ENCODE assay signal across 23 cellular contexts in genomic region chr3:152419748-152420147, GRCh38.
DNase-seq lines count a peak whose midpoint lies in the region; ATAC-seq and TF ChIP-seq lines count a peak whose summit lies in the region.
"Had no signal": no experiment of that assay in that cellular context is flagged by ENCODE, and none has a peak within 500 bp of the region (broad histone marks: within the 10 kb centered on the region; RNA-seq: fewer than 3 reads in every experiment).

No MANE protein-coding gene starts in this region.

- TF ChIP-seq CTCF in neutrophil (IDR thresholded peaks at IDR 0.05) = no peak
- no peak for TF ChIP-seq CTCF in mesothelial cell of epicardium (IDR thresholded peaks at IDR 0.05; ENCODE audit: unreplicated experiment)

- no peaks in the 10 kb centered on the region for H3K79me1 ChIP-seq in trophoblast cell (ENCODE audit: low read length)

- no peak overlapping the region for H3K4me3 Mint-ChIP-seq in activated T-cell treated with anti-CD3 and anti-CD28 coated beads, Interleukin-2, amount 50 U/mL, for 24 hours
- H3K4me3 Mint-ChIP-seq in T-cell (peak overlapping the region in 1 of 3 donors; percentile 38), mesothelial cell of epicardium (no peak overlapping the region)
- H3K4me3 Mint-ChIP-seq: dendritic cell treated with granulocyte-macrophage colony-stimulating factor and Interleukin-4, amounts not matched to agents 40 ng/mL and 50 ng/mL, for 4 days had no signal

- H2AK5ac ChIP-seq in trophoblast cell (ENCODE audit: low read length) = no peak overlapping the region

- no peak overlapping the region for H3K18ac ChIP-seq in trophoblast cell (ENCODE audit: low read length)

- POLR2A ChIA-PET in T-cell (lab: Charles Lee) = no interaction called here

- H3K27me3 Mint-ChIP-seq in activated T-cell treated with anti-CD3 and anti-CD28 coated beads, Interleukin-2, amount 50 U/mL, for 24 hours = no peaks in the 10 kb centered on the region
- H3K27me3 Mint-ChIP-seq in T-cell (no peaks in the 10 kb centered on the region), mesothelial cell of epicardium (ENCODE audit: low read depth) (no peaks in the 10 kb centered on the region)
- H3K27me3 Mint-ChIP-seq: dendritic cell treated with granulocyte-macrophage colony-stimulating factor and Interleukin-4, amounts not matched to agents 40 ng/mL and 50 ng/mL, for 4 days had no signal

- no peak overlapping the region for H2BK120ac ChIP-seq in trophoblast cell (ENCODE audit: insufficient read depth, low read length, poor library complexity)

- peaks cover 83% of the 10 kb centered on the region for H3K4me1 Mint-ChIP-seq in activated T-cell treated with anti-CD3 and anti-CD28 coated beads, Interleukin-2, amount 50 U/mL, for 24 hours (ENCODE audit: low read depth)
- H3K4me1 Mint-ChIP-seq in T-cell (peaks cover 65 to 87% (median 82%) of the 10 kb centered on the region in 3 donors), mesothelial cell of epicardium (no peaks in the 10 kb centered on the region)

- H3K9me3 ChIP-seq in neutrophil (no peaks in the 10 kb centered on the region), trophoblast cell (ENCODE audit: insufficient read depth, low read depth, low read length) (no peaks in the 10 kb centered on the region)
- H3K9me3 ChIP-seq: heart left ventricle, thyroid gland had no signal

- CTCF ChIA-PET in T-cell (lab: Charles Lee) = no interaction called here

- H3K4ac ChIP-seq in trophoblast cell (ENCODE audit: low read depth, low read length) = no peak overlapping the region

- no CpG with 5 or more reads among the region's 7 CpGs for WGBS in trophoblast cell (ENCODE audit: extremely low coverage, insufficient coverage, insufficient read length)

- no peak overlapping the region for H3K23ac ChIP-seq in trophoblast cell (ENCODE audit: low read length)

- H3K36me3 ChIP-seq in neutrophil (peaks cover 50% of the 10 kb centered on the region), trophoblast cell (ENCODE audit: control insufficient read depth in 1 of 2, insufficient read depth in 2 of 2, low read length in 2 of 2) (peaks cover 10 to 16% of the 10 kb centered on the region in 2 experiments)

- no peak overlapping the region for H2BK12ac ChIP-seq in trophoblast cell (ENCODE audit: low read length)

- H4K8ac ChIP-seq in trophoblast cell (ENCODE audit: low read depth, low read length) = no peak overlapping the region

- H3K4me3 ChIP-seq in neutrophil (ENCODE audit: low read depth in 1 of 2, low read length in 1 of 2) = no peak overlapping the region
- no peak overlapping the region for H3K4me3 ChIP-seq in trophoblast cell (ENCODE audit: low read depth, low read length)
- H3K4me3 ChIP-seq: heart left ventricle, smooth muscle cell, thyroid gland had no signal

- no peak for DNase-seq in activated T-cell treated with anti-CD3 and anti-CD28 coated beads, Interleukin-2, amount 50 U/mL, for 24 hours
- DNase-seq in activated T-cell treated with anti-CD3 and anti-CD28 coated beads for 4 hours (no peak), T-cell (no peak), trophoblast cell (no peak), mesothelial cell of epicardium (ENCODE audit: low spot score in 2 of 2, unreplicated experiment in 2 of 2) (no peak)
- DNase-seq in activated naive CD4-positive, alpha-beta T cell treated with anti-CD3 and anti-CD28 coated beads, Interleukin-2, amount 50 U/mL, for 72 hours (ENCODE audit: low spot score in 2 of 2) = peak in 1 of 2 donors; percentile 42
- DNase-seq: ACHN, amygdala, C1 segment of cervical spinal cord, DMS 273 treated with DMSO at 0.1 percent for 48 hours, NCI-H1417 treated with DMSO at 0.1 percent for 48 hours, NCI-H2171, NCI-H524 treated with DMSO at 0.1 percent for 48 hours, occipital lobe, thyroid gland had no signal

- no peak overlapping the region for H2AFZ ChIP-seq in trophoblast cell (ENCODE audit: insufficient read depth, low read length, poor library complexity)

- no peak overlapping the region for H2BK5ac ChIP-seq in trophoblast cell (ENCODE audit: low read depth, low read length, poor library complexity)

- H3K14ac ChIP-seq in trophoblast cell (ENCODE audit: low read length) = no peak overlapping the region

- no peak overlapping the region for H3K4me2 ChIP-seq in trophoblast cell (ENCODE audit: low read length)
- H3K4me2 ChIP-seq: smooth muscle cell had no signal

- H3K79me2 ChIP-seq in trophoblast cell (ENCODE audit: control insufficient read depth, insufficient read depth, low read length, poor library complexity) = no peaks in the 10 kb centered on the region

- H3K36me3 Mint-ChIP-seq in activated T-cell treated with anti-CD3 and anti-CD28 coated beads, Interleukin-2, amount 50 U/mL, for 24 hours (ENCODE audit: low read depth) = peaks cover 99% of the 10 kb centered on the region
- peaks cover 91% of the 10 kb centered on the region for H3K36me3 Mint-ChIP-seq in T-cell
- peaks cover 65 to 94% of the 10 kb centered on the region in 2 donors for H3K36me3 Mint-ChIP-seq in activated naive CD4-positive, alpha-beta T cell treated with anti-CD3 and anti-CD28 coated beads, Interleukin-2, amount 50 U/mL, for 72 hours
- peaks cover 59% of the 10 kb centered on the region for H3K36me3 Mint-ChIP-seq in mesothelial cell of epicardium

- H3K9ac ChIP-seq in trophoblast cell (ENCODE audit: low read length) = no peak overlapping the region

- peak overlapping the region; percentile 74 for H3K27ac Mint-ChIP-seq in activated T-cell treated with anti-CD3 and anti-CD28 coated beads, Interleukin-2, amount 50 U/mL, for 24 hours
- peak overlapping the region; percentile 86 to 88 for H3K27ac Mint-ChIP-seq in T-cell
- H3K27ac Mint-ChIP-seq in activated naive CD4-positive, alpha-beta T cell treated with anti-CD3 and anti-CD28 coated beads, Interleukin-2, amount 50 U/mL, for 72 hours = peak overlapping the region; percentile 80 to 83
- no peak overlapping the region for H3K27ac Mint-ChIP-seq in mesothelial cell of epicardium
- H3K27ac Mint-ChIP-seq: dendritic cell treated with granulocyte-macrophage colony-stimulating factor and Interleukin-4, amounts not matched to agents 40 ng/mL and 50 ng/mL, for 4 days had no signal

- no peak for ATAC-seq in T-cell (replicated peaks in 1 of 4)
- ATAC-seq in activated naive CD4-positive, alpha-beta T cell treated with anti-CD3 and anti-CD28 coated beads, Interleukin-2, amount 50 U/mL, for 72 hours = peak; percentile 61 to 80
- no peak for ATAC-seq in GM21447 (IDR thresholded peaks at IDR 0.05; ENCODE audit: unreplicated experiment)
- ATAC-seq: activated CD4-positive, CD25-positive, alpha-beta regulatory T cell treated with anti-CD3 and anti-CD28 coated beads, Interleukin-2, amount 50 U/mL, for 24 hours; heart left ventricle; SK-N-SH treated with all-trans-retinoic acid at 6 μM for 48 hours had no signal

- H3K27me3 ChIP-seq in neutrophil = no peaks in the 10 kb centered on the region
- no peaks in the 10 kb centered on the region for H3K27me3 ChIP-seq in trophoblast cell (ENCODE audit: insufficient read depth, low read length)
- H3K27me3 ChIP-seq: heart left ventricle, thyroid gland had no signal

- H3K9me3 Mint-ChIP-seq in activated T-cell treated with anti-CD3 and anti-CD28 coated beads, Interleukin-2, amount 50 U/mL, for 24 hours = peaks cover 24% of the 10 kb centered on the region
- H3K9me3 Mint-ChIP-seq in T-cell = peaks cover 3 to 23% (median 10%) of the 10 kb centered on the region in 3 donors
- H3K9me3 Mint-ChIP-seq in activated naive CD4-positive, alpha-beta T cell treated with anti-CD3 and anti-CD28 coated beads, Interleukin-2, amount 50 U/mL, for 72 hours = peaks cover 32 to 33% of the 10 kb centered on the region in 2 donors
- H3K9me3 Mint-ChIP-seq in mesothelial cell of epicardium = peaks cover 30% of the 10 kb centered on the region

- no peak overlapping the region for H4K12ac ChIP-seq in trophoblast cell (ENCODE audit: low read depth, low read length)

- H4K91ac ChIP-seq in trophoblast cell (ENCODE audit: low read depth, low read length) = no peak overlapping the region

- H3K4me1 ChIP-seq in neutrophil (ENCODE audit: control insufficient read depth in 1 of 2, insufficient read depth in 1 of 2, low read depth in 1 of 2, low read length in 1 of 2) = no peaks in the 10 kb centered on the region
- H3K4me1 ChIP-seq in trophoblast cell (ENCODE audit: control insufficient read depth in 1 of 2, insufficient read depth in 2 of 2, low read length in 2 of 2) = no peaks in the 10 kb centered on the region
- H3K4me1 ChIP-seq: thyroid gland had no signal

- H3K27ac ChIP-seq in neutrophil (peak overlapping the region; percentile 18), trophoblast cell (ENCODE audit: low read depth, low read length) (no peak overlapping the region)
- H3K27ac ChIP-seq: heart left ventricle, HL-60, thyroid gland had no signal

Comparison
In these comparisons a context has a peak if more than half of its experiments do, and no peak if none do; other contexts are left out.
1. ATAC-seq: peak in activated naive CD4-positive, alpha-beta T cell treated with anti-CD3 and anti-CD28 coated beads, Interleukin-2, amount 50 U/mL, for 72 hours (2 of 2); none in T-cell (0 of 4) and GM21447 (single experiment).